ENCODE assay signal across 29 cellular contexts in the genomic region with DNA sequence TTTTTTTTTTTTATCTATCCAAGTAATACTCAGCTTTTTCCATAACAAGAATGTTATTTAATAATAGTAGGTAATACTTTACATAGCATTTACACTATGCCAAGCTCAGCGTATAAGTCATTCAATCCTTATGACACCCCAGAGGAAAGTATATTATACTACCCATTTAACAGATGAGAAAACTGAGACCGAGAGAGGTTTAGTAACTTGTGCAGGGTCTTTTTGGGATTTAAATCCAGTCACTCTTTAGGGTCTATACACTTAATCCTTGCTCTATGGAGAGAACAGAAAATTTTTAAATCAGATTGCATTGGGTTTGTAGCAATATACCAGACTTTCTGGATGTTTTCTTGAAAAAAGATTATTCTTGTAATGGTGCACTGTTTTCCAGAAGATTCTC.
"Had no signal": no experiment of that assay in that cellular context is flagged by ENCODE, and none has a peak within 500 bp of the region (broad histone marks: within the 10 kb centered on the region; RNA-seq: fewer than 3 reads in every experiment).

No MANE protein-coding gene starts in this region.

- H3K4me1 ChIP-seq: colonic mucosa, esophagus muscularis mucosa, esophagus squamous epithelium, foreskin keratinocyte, gastroesophageal sphincter had no signal

- H3K9me3 ChIP-seq: colonic mucosa, esophagus muscularis mucosa, esophagus squamous epithelium, gastrocnemius medialis, gastroesophageal sphincter, heart left ventricle, heart right ventricle had no signal

- H3K27me3 ChIP-seq: colonic mucosa, dorsolateral prefrontal cortex, esophagus muscularis mucosa, esophagus squamous epithelium, foreskin keratinocyte, gastrocnemius medialis, gastroesophageal sphincter, heart left ventricle, heart right ventricle had no signal

- FAIRE-seq: colon, endometrium, endothelial cell of umbilical vein, frontal cortex had no signal

- H3K27ac ChIP-seq: colonic mucosa, coronary artery, dorsolateral prefrontal cortex, epithelial cell of prostate, esophagus muscularis mucosa, esophagus squamous epithelium, foreskin keratinocyte, gastroesophageal sphincter, heart left ventricle, heart right ventricle had no signal

- H3K27ac Mint-ChIP-seq: dendritic cell treated with granulocyte-macrophage colony-stimulating factor and Interleukin-4, amounts not matched to agents 40 ng/mL and 50 ng/mL, for 4 days; effector memory CD8-positive, alpha-beta T cell; endodermal cell had no signal

- H3K27me3 Mint-ChIP-seq: dendritic cell treated with granulocyte-macrophage colony-stimulating factor and Interleukin-4, amounts not matched to agents 40 ng/mL and 50 ng/mL, for 4 days had no signal

- ATAC-seq: effector memory CD8-positive, alpha-beta T cell; esophagus mucosa; foreskin keratinocyte; gastrocnemius medialis; gastroesophageal sphincter; heart left ventricle; heart right ventricle had no signal

- H3K4me3 ChIP-seq: colonic mucosa, coronary artery, dorsolateral prefrontal cortex, esophagus muscularis mucosa, esophagus squamous epithelium, gastrocnemius medialis, gastroesophageal sphincter, heart left ventricle, heart right ventricle had no signal

- DNase-seq: colonic mucosa; cortex of kidney; dermis blood vessel endothelial cell; dorsolateral prefrontal cortex; effector CD4-positive, alpha-beta T cell; effector CD8-positive, alpha-beta T cell; effector memory CD4-positive, alpha-beta T cell; effector memory CD8-positive, alpha-beta T cell; endodermal cell; erythroblast; esophagus squamous epithelium; foreskin fibroblast; foreskin keratinocyte; foreskin melanocyte; gastrocnemius medialis; glutamatergic neuron; head of caudate nucleus; heart left ventricle; heart right ventricle had no signal

- H3K4me3 Mint-ChIP-seq: dendritic cell treated with granulocyte-macrophage colony-stimulating factor and Interleukin-4, amounts not matched to agents 40 ng/mL and 50 ng/mL, for 4 days; effector memory CD8-positive, alpha-beta T cell; endodermal cell had no signal

- H3K9me3 Mint-ChIP-seq: dendritic cell treated with granulocyte-macrophage colony-stimulating factor and Interleukin-4, amounts not matched to agents 40 ng/mL and 50 ng/mL, for 4 days; effector memory CD8-positive, alpha-beta T cell; endodermal cell had no signal

- H3K4me1 Mint-ChIP-seq: endodermal cell had no signal
